18 cellular contexts compared by ENCODE assay signal in the genomic region with DNA sequence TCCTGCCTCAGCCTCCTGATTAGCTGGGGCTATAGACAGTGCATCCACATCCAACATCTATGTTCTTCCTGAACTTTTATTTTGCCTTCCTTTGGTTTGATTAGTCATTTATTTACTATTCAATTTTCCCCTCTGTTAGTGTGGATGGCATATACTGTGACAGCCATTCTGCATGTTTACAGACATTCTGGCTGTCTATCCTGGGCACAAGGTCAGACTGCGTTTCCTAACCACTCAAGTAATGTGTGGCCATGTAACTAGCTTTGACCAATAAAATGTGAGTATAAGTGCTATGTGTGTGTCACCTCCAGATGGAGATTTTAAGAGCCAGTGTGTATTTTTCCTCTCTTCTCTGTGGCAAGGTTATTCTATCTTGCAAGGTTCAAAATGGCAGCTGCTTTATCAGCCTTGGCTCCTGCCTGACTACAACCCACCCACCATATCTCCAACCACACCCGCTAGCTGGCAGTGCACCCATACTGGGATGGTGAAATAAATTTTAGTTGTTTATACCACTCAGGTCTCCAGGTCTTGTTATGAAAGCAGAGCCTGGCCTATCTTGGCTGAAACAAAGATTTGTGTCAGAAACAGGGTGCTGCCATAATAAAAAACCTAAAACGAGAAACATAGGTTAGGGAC. TPM values are rescaled to one million over a fixed set of nuclear protein-coding genes. Genes with fewer than 3 reads are reported as not detected.
DNase-seq lines count a peak whose midpoint lies in the region; ATAC-seq, FAIRE-seq and TF ChIP-seq lines count a peak whose summit lies in the region.
"Had no signal": no experiment of that assay in that cellular context is flagged by ENCODE, and none has a peak within 500 bp of the region (broad histone marks: within the 10 kb centered on the region; RNA-seq: fewer than 3 reads in every experiment).

No MANE protein-coding gene starts in this region.

- H2AFZ ChIP-seq in hepatocyte: no peak overlapping the region

- no peak for FAIRE-seq in small intestine (lab: Jason Lieb, UNC)
- FAIRE-seq: GM12892 had no signal

- DNase-seq in right cardiac atrium (no peak), cardiac septum (ENCODE audit: low spot score) (no peak), amniotic epithelial cell (ENCODE audit: low read depth) (peak; percentile 43), hepatocyte (ENCODE audit: low spot score) (no peak), small intestine (peak; percentile 7), HAP-1 (ENCODE audit: low spot score in 2 of 2) (no peak)
- DNase-seq: Caco-2; CD8-positive, alpha-beta memory T cell; DND-41; GDM1; H7 had no signal

- no peak for TF ChIP-seq CTCF in hepatocyte (IDR thresholded peaks at IDR 0.05; ENCODE audit: poor library complexity)

- H3K4me2 ChIP-seq in hepatocyte: no peak overlapping the region

- no peaks in the 10 kb centered on the region for H3K79me2 ChIP-seq in hepatocyte

- H3K4me1 ChIP-seq in right cardiac atrium (ENCODE audit: control insufficient read depth, insufficient read depth, low read length) (peaks cover 2% of the 10 kb centered on the region), hepatocyte (ENCODE audit: insufficient read depth) (peaks cover 25% of the 10 kb centered on the region), small intestine (ENCODE audit: control insufficient read depth in 2 of 2, insufficient read depth in 1 of 2, low read depth in 1 of 2, low read length in 1 of 2) (no peaks in the 10 kb centered on the region), HAP-1 (no peaks in the 10 kb centered on the region)

- in situ Hi-C loops in HAP-1 (cut with MboI; ENCODE audit: low sequenced_read_pairs): no loop called here

- H4K20me1 ChIP-seq in hepatocyte (ENCODE audit: insufficient read depth, poor library complexity, severe bottlenecking): no peaks in the 10 kb centered on the region

- H3K36me3 ChIP-seq in hepatocyte (replicated peaks; ENCODE audit: insufficient read depth, low read depth) (no peaks in the 10 kb centered on the region), small intestine (ENCODE audit: control insufficient read depth in 2 of 2, insufficient read depth in 2 of 2, low read length in 2 of 2) (no peaks in the 10 kb centered on the region), HAP-1 (replicated peaks) (no peaks in the 10 kb centered on the region)

- 86% methylated on average over 3 of the region's 3 CpGs for WGBS in right cardiac atrium
- 85% methylated on average over 3 of the region's 3 CpGs for WGBS in hepatocyte (ENCODE audit: low lambda C conversion rate, missing lambda C conversion rate)
- WGBS in small intestine, 3 donors: 70 to 86% (median 73%) methylated on average over 3 of the region's 3 CpGs

- peak; percentile 37 to 43 for ATAC-seq in right cardiac atrium
- no peak for ATAC-seq in GM21423 (IDR thresholded peaks at IDR 0.05; ENCODE audit: unreplicated experiment)
- no peak for ATAC-seq in HG03439 (IDR thresholded peaks at IDR 0.05; ENCODE audit: unreplicated experiment)

- no peaks in the 10 kb centered on the region for H3K9me2 ChIP-seq in hepatocyte (replicated peaks; ENCODE audit: insufficient read depth)

- H3K27me3 ChIP-seq in right cardiac atrium (ENCODE audit: control insufficient read depth, insufficient read depth) (no peaks in the 10 kb centered on the region), hepatocyte (no peaks in the 10 kb centered on the region), small intestine (ENCODE audit: control insufficient read depth in 2 of 2, insufficient read depth in 2 of 2, low read length in 2 of 2) (no peaks in the 10 kb centered on the region), HAP-1 (ENCODE audit: low read depth) (peaks cover 13% of the 10 kb centered on the region)

- intact Hi-C loops in right cardiac atrium (cut with DNase I): no loop called here
- intact Hi-C loops in cardiac septum (cut with DNase I): no loop called here

- H3K9me3 ChIP-seq in right cardiac atrium (ENCODE audit: control insufficient read depth, low read length) (no peaks in the 10 kb centered on the region), hepatocyte (ENCODE audit: low read depth) (no peaks in the 10 kb centered on the region), small intestine (ENCODE audit: control insufficient read depth, low read depth) (no peaks in the 10 kb centered on the region), HAP-1 (no peaks in the 10 kb centered on the region)
- H3K9me3 ChIP-seq: Caco-2 had no signal

- H3K4me3 ChIP-seq in right cardiac atrium (ENCODE audit: low read length) (no peak overlapping the region), hepatocyte (no peak overlapping the region), small intestine (ENCODE audit: low read depth in 1 of 2, low read length in 2 of 2) (no peak overlapping the region), HAP-1 (no peak overlapping the region)

- H3K27ac ChIP-seq in right cardiac atrium (ENCODE audit: low read length) (no peak overlapping the region), hepatocyte (peak overlapping the region; percentile 67), small intestine (ENCODE audit: low read depth in 1 of 2, low read length in 1 of 2) (no peak overlapping the region)
- H3K27ac ChIP-seq: 22Rv1 had no signal

RNA-seq across cellular contexts. Expression of gene PDE6A, which starts 32.2 kb away (rescaled TPM):
- total RNA-seq in right cardiac atrium (under 1 TPM in 2 of 4 donors, not detected in 2; 0.06 to 0.11 TPM), cardiac septum (0.13 TPM), hepatocyte (3.6 and 4.6 TPM in 2 replicates)
- polyA plus RNA-seq in right cardiac atrium (0.07 TPM), hepatocyte (3.7 and 3.9 TPM in 2 replicates), small intestine (under 1 TPM in 1 of 3 donors, not detected in 2; 0.03 TPM)
- total RNA-seq: CD8-positive, alpha-beta memory T cell; H7; HT-29 had no signal
- polyA plus RNA-seq: BJ; CD14-positive monocyte; CD8-positive, alpha-beta memory T cell had no signal

RNA-seq across cellular contexts. Expression of gene SLC26A2, which starts 48.2 kb away (rescaled TPM):
- total RNA-seq in right cardiac atrium (10 to 100 TPM in 1 of 4 donors, 1 to 10 TPM in 3; 5.1 to 10.4 (median 6.5) TPM), cardiac septum (5.8 TPM), hepatocyte (160 TPM in 2 replicates)
- polyA plus RNA-seq in right cardiac atrium (2.2 TPM), hepatocyte (33.7 and 45.7 TPM in 2 replicates), small intestine (1 to 10 TPM; 2.7 to 5.6 (median 5.3) TPM)

Comparison
In these comparisons a context has a peak if more than half of its experiments do, and no peak if none do; other contexts are left out.
1. ATAC-seq: peak in right cardiac atrium (2 of 2); none in GM21423 (single experiment) and HG03439 (single experiment).
2. DNase-seq: peak in amniotic epithelial cell (single experiment) and small intestine (single experiment); none in right cardiac atrium (0 of 3), cardiac septum (single experiment), hepatocyte (single experiment) and HAP-1 (0 of 2).
3. RNA of gene SLC26A2, which starts 48.2 kb away (total RNA-seq): 160 TPM in hepatocyte; 5.1 to 10.4 TPM in right cardiac atrium and 5.8 TPM in cardiac septum (single experiment); every median in the first group is over 10 times any median in the second.